In the genomic region with DNA sequence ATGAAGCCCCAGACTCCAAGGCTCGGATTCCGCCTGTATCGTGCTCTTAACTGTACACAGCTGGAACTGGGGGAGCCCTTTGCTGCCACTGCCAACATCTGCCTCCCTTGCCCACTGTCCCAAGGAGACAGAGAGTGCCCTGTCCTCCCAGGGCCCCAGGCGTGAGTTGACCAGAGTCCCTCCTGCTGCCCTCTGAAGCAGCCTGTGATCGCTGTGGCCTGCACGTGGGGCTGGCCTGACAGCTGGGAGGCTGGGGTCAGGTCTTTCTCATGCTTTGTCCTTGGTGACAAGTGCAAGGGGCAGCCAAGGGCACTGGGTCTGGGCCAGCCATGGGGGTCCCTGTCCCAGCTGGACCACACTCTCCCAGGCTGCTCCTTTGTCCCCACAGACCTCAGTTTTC, we compare ENCODE assay signal across 1 cellular context.
TF ChIP-seq lines count a peak whose summit lies in the region.

No MANE protein-coding gene starts in this region.

TF ChIP-seq in HepG2, 621 proteins besides CTCF, POLR2A, EP300 and RAD21 (continues in another document):
- TF ChIP-seq ARNTL (CRISPR knock-in tag; IDR thresholded peaks at IDR 0.05) (no peak), SALL2 (CRISPR knock-in tag; IDR thresholded peaks at IDR 0.05) (no peak), TFE3 (CRISPR knock-in tag; IDR thresholded peaks at IDR 0.05) (no peak), AKAP8 (CRISPR knock-in tag; IDR thresholded peaks at IDR 0.05) (no peak), ZNF609 (CRISPR knock-in tag; IDR thresholded peaks at IDR 0.05; ENCODE audit: borderline replicate concordance) (no peak), CHCHD3 (CRISPR knock-in tag; IDR thresholded peaks at IDR 0.05) (no peak), ZNF768 (CRISPR knock-in tag; IDR thresholded peaks at IDR 0.05) (no peak; the same call in 1 of the 2 replicates), HDAC2 (CRISPR knock-in tag; IDR thresholded peaks at IDR 0.05) (no peak), ARID3A (IDR thresholded peaks at IDR 0.05; ENCODE audit: low read depth, low read length) (no peak), CBX2 (IDR thresholded peaks at IDR 0.05; ENCODE audit: low read depth, low read length) (no peak), CBX2 (CRISPR knock-in tag; IDR thresholded peaks at IDR 0.05; ENCODE audit: low read depth) (no peak), NRL (CRISPR knock-in tag; IDR thresholded peaks at IDR 0.05; ENCODE audit: borderline replicate concordance) (0 out of 2 replicates have a peak, but pooled peaks have one; percentile 36), SP140L (CRISPR knock-in tag; IDR thresholded peaks at IDR 0.05; ENCODE audit: borderline replicate concordance) (no peak), ZNF547 (CRISPR knock-in tag; IDR thresholded peaks at IDR 0.05) (no peak), ZNF761 (CRISPR knock-in tag; conservative IDR thresholded peaks at IDR 0.05) (no peak), ZNF331 (CRISPR knock-in tag; IDR thresholded peaks at IDR 0.05) (no peak), SIN3A (IDR thresholded peaks at IDR 0.05; ENCODE audit: borderline replicate concordance, low read depth, low read length) (no peak), ZBTB38 (CRISPR knock-in tag; IDR thresholded peaks at IDR 0.05) (no peak), MXD4 (CRISPR knock-in tag; IDR thresholded peaks at IDR 0.05) (no peak), ZFP36 (IDR thresholded peaks at IDR 0.05; ENCODE audit: borderline replicate concordance, low read depth, low read length, partially characterized antibody) (no peak), ZNF432 (CRISPR knock-in tag; IDR thresholded peaks at IDR 0.05; ENCODE audit: borderline replicate concordance) (no peak), MLX (CRISPR knock-in tag; IDR thresholded peaks at IDR 0.05) (no peak), SAP130 (CRISPR knock-in tag; IDR thresholded peaks at IDR 0.05; ENCODE audit: low read depth) (0 out of 2 replicates have a peak, but pooled peaks have one; percentile 15), ZBTB7A (CRISPR knock-in tag; IDR thresholded peaks at IDR 0.05) (no peak), SCMH1 (CRISPR knock-in tag; IDR thresholded peaks at IDR 0.05; ENCODE audit: borderline replicate concordance) (no peak), PHF5A (CRISPR knock-in tag; IDR thresholded peaks at IDR 0.05; ENCODE audit: low read depth, unreplicated experiment) (no peak), RXRA (CRISPR knock-in tag; IDR thresholded peaks at IDR 0.05) (0 out of 2 replicates have a peak, but pooled peaks have one; percentile 35), NFE2L2 (IDR thresholded peaks at IDR 0.05; ENCODE audit: low read length) (no peak), XBP1 (CRISPR knock-in tag; IDR thresholded peaks at IDR 0.05) (no peak), GPN1 (CRISPR knock-in tag; IDR thresholded peaks at IDR 0.05; ENCODE audit: borderline replicate concordance) (no peak), ZFP91 (CRISPR knock-in tag; IDR thresholded peaks at IDR 0.05; ENCODE audit: borderline replicate concordance) (no peak), NR3C1 (CRISPR knock-in tag; IDR thresholded peaks at IDR 0.05) (no peak), DNMT3B (CRISPR knock-in tag; conservative IDR thresholded peaks at IDR 0.05) (no peak), ZNF619 (CRISPR knock-in tag; IDR thresholded peaks at IDR 0.05) (no peak), ZNF296 (CRISPR knock-in tag; conservative IDR thresholded peaks at IDR 0.05) (no peak), TAF15 (IDR thresholded peaks at IDR 0.05; ENCODE audit: low read depth, low read length, poor library complexity, severe bottlenecking) (no peak)
- TF ChIP-seq, protein P1, sequence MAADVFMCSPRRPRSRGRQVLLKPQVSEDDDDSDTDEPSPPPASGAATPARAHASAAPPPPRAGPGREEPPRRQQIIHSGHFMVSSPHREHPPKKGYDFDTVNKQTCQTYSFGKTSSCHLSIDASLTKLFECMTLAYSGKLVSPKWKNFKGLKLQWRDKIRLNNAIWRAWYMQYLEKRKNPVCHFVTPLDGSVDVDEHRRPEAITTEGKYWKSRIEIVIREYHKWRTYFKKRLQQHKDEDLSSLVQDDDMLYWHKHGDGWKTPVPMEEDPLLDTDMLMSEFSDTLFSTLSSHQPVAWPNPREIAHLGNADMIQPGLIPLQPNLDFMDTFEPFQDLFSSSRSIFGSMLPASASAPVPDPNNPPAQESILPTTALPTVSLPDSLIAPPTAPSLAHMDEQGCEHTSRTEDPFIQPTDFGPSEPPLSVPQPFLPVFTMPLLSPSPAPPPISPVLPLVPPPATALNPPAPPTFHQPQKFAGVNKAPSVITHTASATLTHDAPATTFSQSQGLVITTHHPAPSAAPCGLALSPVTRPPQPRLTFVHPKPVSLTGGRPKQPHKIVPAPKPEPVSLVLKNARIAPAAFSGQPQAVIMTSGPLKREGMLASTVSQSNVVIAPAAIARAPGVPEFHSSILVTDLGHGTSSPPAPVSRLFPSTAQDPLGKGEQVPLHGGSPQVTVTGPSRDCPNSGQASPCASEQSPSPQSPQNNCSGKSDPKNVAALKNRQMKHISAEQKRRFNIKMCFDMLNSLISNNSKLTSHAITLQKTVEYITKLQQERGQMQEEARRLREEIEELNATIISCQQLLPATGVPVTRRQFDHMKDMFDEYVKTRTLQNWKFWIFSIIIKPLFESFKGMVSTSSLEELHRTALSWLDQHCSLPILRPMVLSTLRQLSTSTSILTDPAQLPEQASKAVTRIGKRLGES (CRISPR knock-in tag; IDR thresholded peaks at IDR 0.05; ENCODE audit: borderline replicate concordance): no peak
- TF ChIP-seq, protein P2, sequence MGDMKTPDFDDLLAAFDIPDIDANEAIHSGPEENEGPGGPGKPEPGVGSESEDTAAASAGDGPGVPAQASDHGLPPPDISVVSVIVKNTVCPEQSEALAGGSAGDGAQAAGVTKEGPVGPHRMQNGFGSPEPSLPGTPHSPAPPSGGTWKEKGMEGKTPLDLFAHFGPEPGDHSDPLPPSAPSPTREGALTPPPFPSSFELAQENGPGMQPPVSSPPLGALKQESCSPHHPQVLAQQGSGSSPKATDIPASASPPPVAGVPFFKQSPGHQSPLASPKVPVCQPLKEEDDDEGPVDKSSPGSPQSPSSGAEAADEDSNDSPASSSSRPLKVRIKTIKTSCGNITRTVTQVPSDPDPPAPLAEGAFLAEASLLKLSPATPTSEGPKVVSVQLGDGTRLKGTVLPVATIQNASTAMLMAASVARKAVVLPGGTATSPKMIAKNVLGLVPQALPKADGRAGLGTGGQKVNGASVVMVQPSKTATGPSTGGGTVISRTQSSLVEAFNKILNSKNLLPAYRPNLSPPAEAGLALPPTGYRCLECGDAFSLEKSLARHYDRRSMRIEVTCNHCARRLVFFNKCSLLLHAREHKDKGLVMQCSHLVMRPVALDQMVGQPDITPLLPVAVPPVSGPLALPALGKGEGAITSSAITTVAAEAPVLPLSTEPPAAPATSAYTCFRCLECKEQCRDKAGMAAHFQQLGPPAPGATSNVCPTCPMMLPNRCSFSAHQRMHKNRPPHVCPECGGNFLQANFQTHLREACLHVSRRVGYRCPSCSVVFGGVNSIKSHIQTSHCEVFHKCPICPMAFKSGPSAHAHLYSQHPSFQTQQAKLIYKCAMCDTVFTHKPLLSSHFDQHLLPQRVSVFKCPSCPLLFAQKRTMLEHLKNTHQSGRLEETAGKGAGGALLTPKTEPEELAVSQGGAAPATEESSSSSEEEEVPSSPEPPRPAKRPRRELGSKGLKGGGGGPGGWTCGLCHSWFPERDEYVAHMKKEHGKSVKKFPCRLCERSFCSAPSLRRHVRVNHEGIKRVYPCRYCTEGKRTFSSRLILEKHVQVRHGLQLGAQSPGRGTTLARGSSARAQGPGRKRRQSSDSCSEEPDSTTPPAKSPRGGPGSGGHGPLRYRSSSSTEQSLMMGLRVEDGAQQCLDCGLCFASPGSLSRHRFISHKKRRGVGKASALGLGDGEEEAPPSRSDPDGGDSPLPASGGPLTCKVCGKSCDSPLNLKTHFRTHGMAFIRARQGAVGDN (CRISPR knock-in tag; IDR thresholded peaks at IDR 0.05): peak; percentile 50
- TF ChIP-seq, protein P3, sequence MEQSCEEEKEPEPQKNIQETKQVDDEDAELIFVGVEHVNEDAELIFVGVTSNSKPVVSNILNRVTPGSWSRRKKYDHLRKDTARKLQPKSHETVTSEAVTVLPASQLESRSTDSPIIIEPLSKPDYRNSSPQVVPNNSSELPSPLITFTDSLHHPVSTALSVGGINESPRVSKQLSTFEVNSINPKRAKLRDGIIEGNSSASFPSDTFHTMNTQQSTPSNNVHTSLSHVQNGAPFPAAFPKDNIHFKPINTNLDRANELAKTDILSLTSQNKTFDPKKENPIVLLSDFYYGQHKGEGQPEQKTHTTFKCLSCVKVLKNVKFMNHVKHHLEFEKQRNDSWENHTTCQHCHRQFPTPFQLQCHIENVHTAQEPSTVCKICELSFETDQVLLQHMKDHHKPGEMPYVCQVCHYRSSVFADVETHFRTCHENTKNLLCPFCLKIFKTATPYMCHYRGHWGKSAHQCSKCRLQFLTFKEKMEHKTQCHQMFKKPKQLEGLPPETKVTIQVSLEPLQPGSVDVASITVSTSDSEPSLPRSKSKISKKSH (CRISPR knock-in tag; IDR thresholded peaks at IDR 0.05; ENCODE audit: borderline replicate concordance): no peak
